ENCODE assay signal across 4 cellular contexts in the genomic region with DNA sequence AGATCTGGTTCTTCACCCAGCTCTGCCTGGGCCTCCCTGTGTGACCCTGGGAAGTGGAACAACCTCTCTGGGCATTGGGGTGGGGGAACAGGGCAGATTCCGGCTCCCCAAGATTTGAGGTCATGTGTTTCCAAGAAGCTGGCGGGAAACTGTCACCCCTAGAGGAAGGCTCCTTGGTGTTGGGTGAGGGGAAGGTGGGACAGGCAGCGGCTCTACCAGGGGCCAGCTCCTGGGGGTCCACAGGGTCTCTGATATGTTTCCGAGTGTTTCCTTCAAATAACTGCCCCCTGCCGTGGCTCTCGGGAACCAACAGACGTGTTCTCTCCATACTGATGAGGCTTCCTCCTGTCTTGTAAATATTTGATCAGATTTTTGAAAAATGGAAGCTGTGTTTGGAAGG.
"Had no signal": no experiment of that assay in that cellular context is flagged by ENCODE, and none has a peak within 500 bp of the region (broad histone marks: within the 10 kb centered on the region; RNA-seq: fewer than 3 reads in every experiment).

No MANE protein-coding gene starts in this region.

- H3K27me3 Mint-ChIP-seq: IgD-negative memory B cell had no signal

- H3K4me2 ChIP-seq: GM23338 had no signal

- H3K36me3 Mint-ChIP-seq: IgD-negative memory B cell had no signal

- H3K4me1 Mint-ChIP-seq: GM23338, H9, IgD-negative memory B cell had no signal

- H2AFZ ChIP-seq: GM23338 had no signal

- DNase-seq: H9, HCEC 1CT had no signal

- ATAC-seq: GM23338 had no signal

- H3K4me3 ChIP-seq: GM23338 had no signal

- H3K27ac Mint-ChIP-seq: GM23338, H9, IgD-negative memory B cell had no signal

- H3K4me3 Mint-ChIP-seq: GM23338, H9, IgD-negative memory B cell had no signal
